ENCODE assay signal across 32 cellular contexts in genomic region chr13:29006359-29006850, GRCh38.
"Had no signal": no experiment of that assay in that cellular context is flagged by ENCODE, and none has a peak within 500 bp of the region (broad histone marks: within the 10 kb centered on the region; RNA-seq: fewer than 3 reads in every experiment).

No MANE protein-coding gene starts in this region.

- H3K9me3 Mint-ChIP-seq: activated B cell treated with CpG ODN at 0.5 μM for 24 hours; activated CD4-positive, alpha-beta memory T cell treated with anti-CD3 and anti-CD28 coated beads for 36 hours; activated naive CD4-positive, alpha-beta T cell treated with anti-CD3 and anti-CD28 coated beads for 36 hours; activated T-helper 1 cell treated with anti-CD3 and anti-CD28 coated beads, Interleukin-12 subunit alpha, Interleukin-12 subunit beta, Interleukin-2, Interleukin-4 antibody, amounts not matched to agents 30 ng/mL and 10 ng/mL and 1 ng/mL, durations not matched to agents 14 hours and 24 hours and 36 hours had no signal

- H3K27ac ChIP-seq: adrenal gland, brain microvascular endothelial cell, Peyer's patch, VCaP had no signal

- H3K4me3 Mint-ChIP-seq: activated B cell treated with CpG ODN at 0.5 μM for 24 hours; activated CD4-positive, alpha-beta memory T cell treated with anti-CD3 and anti-CD28 coated beads for 36 hours; activated naive CD4-positive, alpha-beta T cell treated with anti-CD3 and anti-CD28 coated beads for 36 hours; activated T-cell treated with anti-CD3 and anti-CD28 coated beads, Interleukin-2, amount 50 U/mL, for 4 hours; activated T-helper 1 cell treated with anti-CD3 and anti-CD28 coated beads, Interleukin-12 subunit alpha, Interleukin-12 subunit beta, Interleukin-2, Interleukin-4 antibody, amounts not matched to agents 30 ng/mL and 10 ng/mL and 1 ng/mL, durations not matched to agents 14 hours and 24 hours and 36 hours had no signal

- H3K4me3 ChIP-seq: adrenal gland, K562, Peyer's patch had no signal

- H3K36me3 ChIP-seq: adrenal gland, brain microvascular endothelial cell, Peyer's patch had no signal

- H3K27ac Mint-ChIP-seq: activated B cell treated with CpG ODN at 0.5 μM for 24 hours; activated CD4-positive, alpha-beta memory T cell treated with anti-CD3 and anti-CD28 coated beads for 36 hours; activated naive CD4-positive, alpha-beta T cell treated with anti-CD3 and anti-CD28 coated beads for 36 hours; activated naive CD4-positive, alpha-beta T cell treated with anti-CD3 and anti-CD28 coated beads, Interleukin-2, amount 50 U/mL, for 72 hours; activated T-helper 1 cell treated with anti-CD3 and anti-CD28 coated beads, Interleukin-12 subunit alpha, Interleukin-12 subunit beta, Interleukin-2, Interleukin-4 antibody, amounts not matched to agents 30 ng/mL and 10 ng/mL and 1 ng/mL, durations not matched to agents 14 hours and 24 hours and 36 hours had no signal

- H3K27me3 Mint-ChIP-seq: activated CD4-positive, alpha-beta memory T cell treated with anti-CD3 and anti-CD28 coated beads for 36 hours had no signal

- H3K4me1 Mint-ChIP-seq: activated B cell treated with CpG ODN at 0.5 μM for 24 hours had no signal

- H3K9me3 ChIP-seq: adrenal gland, Peyer's patch had no signal

- DNase-seq: activated B cell treated with CpG ODN at 0.5 μM for 24 hours; activated CD4-positive, alpha-beta memory T cell treated with anti-CD3 and anti-CD28 coated beads for 36 hours; activated CD4-positive, alpha-beta T cell treated with anti-CD3 and anti-CD28 coated beads for 4 hours; activated CD4-positive, alpha-beta T cell treated with anti-CD3 and anti-CD28 coated beads, Interleukin-2, amount 50 U/mL, for 1 hour; activated CD4-positive, CD25-positive, alpha-beta regulatory T cell treated with anti-CD3 and anti-CD28 coated beads, Interleukin-2, amount 50 U/mL, for 72 hours; activated CD8-positive, alpha-beta memory T cell treated with anti-CD3 and anti-CD28 coated beads, Interleukin-2, amount 50 U/mL, for 4 hours; activated gamma-delta T cell treated with Interleukin-2 at 50 U/mL for 16 hours; activated naive CD4-positive, alpha-beta T cell treated with anti-CD3 and anti-CD28 coated beads for 36 hours; activated T-cell treated with anti-CD3 and anti-CD28 coated beads for 4 hours; activated T-cell treated with anti-CD3 and anti-CD28 coated beads, Interleukin-2, amount 50 U/mL, for 4 hours; adrenal gland; anterior cingulate cortex; brain microvascular endothelial cell; NCI-H1092 treated with DMSO at 0.1 percent for 48 hours; NCI-H1417 treated with DMSO at 0.1 percent for 48 hours; NCI-H1930; NCI-H2081 treated with DMSO at 0.1 percent for 48 hours; NCI-H226; NCI-H446 treated with DMSO at 0.1 percent for 48 hours; NCI-H524; NCI-H69; PC-3; Peyer's patch; RPMI8226; SW 1271; T-helper 1 cell; T-helper 2 cell; T-helper 9 cell had no signal

- FAIRE-seq: K562 had no signal

- H3K27me3 ChIP-seq: adrenal gland, brain microvascular endothelial cell, Peyer's patch had no signal

- H3K4me1 ChIP-seq: adrenal gland, Peyer's patch had no signal

- H3K36me3 Mint-ChIP-seq: activated CD4-positive, alpha-beta memory T cell treated with anti-CD3 and anti-CD28 coated beads for 36 hours had no signal

- ATAC-seq: activated naive CD4-positive, alpha-beta T cell treated with anti-CD3 and anti-CD28 coated beads, Interleukin-2, amount 50 U/mL, for 72 hours; activated T-cell treated with anti-CD3 and anti-CD28 coated beads, Interleukin-2, amount 50 U/mL, for 4 hours; K562; PC-3 had no signal
